In the genomic region with DNA sequence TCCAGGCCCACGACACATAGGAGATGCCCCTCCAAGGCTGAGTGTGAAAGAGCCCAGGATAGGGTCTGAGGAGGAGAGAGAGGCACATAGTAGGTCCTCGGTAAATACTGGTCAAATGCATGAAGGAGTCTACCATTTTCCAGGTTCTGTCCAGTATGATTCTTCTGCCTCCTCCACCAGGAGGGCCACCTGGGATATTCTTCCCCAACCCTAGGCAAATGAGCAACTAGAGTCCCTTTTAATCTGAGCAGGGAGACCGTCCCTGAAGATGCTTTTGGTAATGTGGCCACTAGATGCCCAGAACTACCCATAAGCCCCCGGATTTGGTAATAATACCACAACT, we compare ENCODE assay signal across 20 cellular contexts. TPM values are rescaled to one million over a fixed set of nuclear protein-coding genes. Genes with fewer than 3 reads are reported as not detected.
DNase-seq lines count a peak whose midpoint lies in the region; ATAC-seq and TF ChIP-seq lines count a peak whose summit lies in the region.
"Had no signal": no experiment of that assay in that cellular context is flagged by ENCODE, and none has a peak within 500 bp of the region (broad histone marks: within the 10 kb centered on the region; RNA-seq: fewer than 3 reads in every experiment).

No MANE protein-coding gene starts in this region.

- H3K36me3 ChIP-seq in left ventricle myocardium inferior (peaks cover 2% of the 10 kb centered on the region), trophoblast cell (ENCODE audit: control insufficient read depth in 1 of 2, insufficient read depth in 2 of 2, low read length in 2 of 2) (peaks cover 10 to 21% of the 10 kb centered on the region in 2 experiments), vagina (no peaks in the 10 kb centered on the region)
- H3K36me3 ChIP-seq: BLaER1 treated with 17β-estradiol and CSF1 and Interleukin-3, amounts not matched to agents 10 nM and 100 nM; colonic mucosa; MG63; ovary; upper lobe of right lung had no signal

- H2BK5ac ChIP-seq in trophoblast cell (ENCODE audit: low read depth, low read length, poor library complexity), result no peak overlapping the region

- H3K4me2 ChIP-seq in trophoblast cell (ENCODE audit: low read length), result no peak overlapping the region

- intact Hi-C loops in left ventricle myocardium inferior (cut with micrococcal nuclease), result loop anchor here (10.0 kb wide), 2 partner anchors 63 to 67 kb away; no protein-coding TSS in a partner anchor
- intact Hi-C loops in left ventricle myocardium superior (cut with micrococcal nuclease), result loop anchor here (10.0 kb wide), 2 partner anchors 57 to 63 kb away; no protein-coding TSS in a partner anchor
- intact Hi-C loops in dorsolateral prefrontal cortex (cut with DNase I), result no loop called here
- intact Hi-C loops in vagina (cut with DNase I), result loop anchor here (10.0 kb wide), 1 partner anchor 77 kb away; the partner anchor contains the start of gene RPL3

- no peak overlapping the region for H4K12ac ChIP-seq in trophoblast cell (ENCODE audit: low read depth, low read length)

- no peaks in the 10 kb centered on the region for H3K9me3 ChIP-seq in left ventricle myocardium inferior (replicated peaks)
- H3K9me3 ChIP-seq in trophoblast cell (ENCODE audit: insufficient read depth, low read depth, low read length), result no peaks in the 10 kb centered on the region
- no peaks in the 10 kb centered on the region for H3K9me3 ChIP-seq in vagina
- H3K9me3 ChIP-seq: BLaER1 treated with 17β-estradiol and CSF1 and Interleukin-3, amounts not matched to agents 10 nM and 100 nM; colonic mucosa; MG63; ovary; upper lobe of right lung had no signal

- H3K18ac ChIP-seq in trophoblast cell (ENCODE audit: low read length), result peak overlapping the region; percentile 49

- ATAC-seq in left ventricle myocardium superior, result no peak
- ATAC-seq in HG03565 (IDR thresholded peaks at IDR 0.05; ENCODE audit: unreplicated experiment), result no peak

- H3K4me3 ChIP-seq in left ventricle myocardium inferior (peak overlapping the region; percentile 82), dorsolateral prefrontal cortex (peak overlapping the region in 4 of 59 donors; percentile 3 to 31 (median 20)), trophoblast cell (ENCODE audit: low read depth, low read length) (no peak overlapping the region), vagina (no peak overlapping the region)
- H3K4me3 ChIP-seq: BLaER1 treated with 17β-estradiol and CSF1 and Interleukin-3, amounts not matched to agents 10 nM and 100 nM; colonic mucosa; lung; MG63; ovary; upper lobe of right lung had no signal

- no peak overlapping the region for H4K8ac ChIP-seq in trophoblast cell (ENCODE audit: low read depth, low read length)

- H3K4me1 ChIP-seq in left ventricle myocardium inferior, result peaks cover 98% of the 10 kb centered on the region
- peaks cover 48 to 57% of the 10 kb centered on the region in 2 experiments for H3K4me1 ChIP-seq in trophoblast cell (ENCODE audit: control insufficient read depth in 1 of 2, insufficient read depth in 2 of 2, low read length in 2 of 2)
- H3K4me1 ChIP-seq in vagina, result peaks cover 88% of the 10 kb centered on the region

- H2BK12ac ChIP-seq in trophoblast cell (ENCODE audit: low read length), result no peak overlapping the region

- TF ChIP-seq CTCF in left ventricle myocardium inferior (IDR thresholded peaks at IDR 0.05; ENCODE audit: borderline replicate concordance) (no peak), dorsolateral prefrontal cortex (IDR thresholded peaks at IDR 0.05 in 54 of 56, conservative IDR thresholded peaks at IDR 0.05 in 2 of 56; ENCODE audit: low read depth in 1 of 56, partially characterized antibody in 56 of 56) (no peak), vagina (IDR thresholded peaks at IDR 0.05) (no peak)

- H3K23ac ChIP-seq in trophoblast cell (ENCODE audit: low read length), result no peak overlapping the region

- H2AFZ ChIP-seq in trophoblast cell (ENCODE audit: insufficient read depth, low read length, poor library complexity), result no peak overlapping the region

- H3K27me3 ChIP-seq in left ventricle myocardium inferior (ENCODE audit: low read depth) (no peaks in the 10 kb centered on the region), dorsolateral prefrontal cortex (peaks cover 0 to 12% (median 0%) of the 10 kb centered on the region in 45 donors), trophoblast cell (ENCODE audit: insufficient read depth, low read length) (no peaks in the 10 kb centered on the region), vagina (no peaks in the 10 kb centered on the region)
- H3K27me3 ChIP-seq: ovary, upper lobe of right lung had no signal

- peaks cover 27% of the 10 kb centered on the region for H3K79me2 ChIP-seq in trophoblast cell (ENCODE audit: control insufficient read depth, insufficient read depth, low read length, poor library complexity)

- no peak overlapping the region for H2AK5ac ChIP-seq in trophoblast cell (ENCODE audit: low read length)

- H3K79me1 ChIP-seq in trophoblast cell (ENCODE audit: low read length), result peaks cover 64% of the 10 kb centered on the region

- no peak overlapping the region for H2BK120ac ChIP-seq in trophoblast cell (ENCODE audit: insufficient read depth, low read length, poor library complexity)

- no CpG with 5 or more reads among the region's 4 CpGs for WGBS in trophoblast cell (ENCODE audit: extremely low coverage, insufficient coverage, insufficient read length)

- peak overlapping the region; percentile 23 for H4K91ac ChIP-seq in trophoblast cell (ENCODE audit: low read depth, low read length)

- no peak for TF ChIP-seq POLR2A in vagina (IDR thresholded peaks at IDR 0.05)

- no peak for DNase-seq in left ventricle myocardium inferior
- DNase-seq in left ventricle myocardium superior, result no peak
- DNase-seq in dorsolateral prefrontal cortex, result no peak
- DNase-seq in trophoblast cell, result no peak
- no peak for DNase-seq in vagina (ENCODE audit: extremely low spot score in 2 of 2)
- no peak for DNase-seq in RKO (ENCODE audit: low spot score)
- DNase-seq in iPS-NIHi7 (ENCODE audit: extremely low spot score), result no peak
- DNase-seq: activated CD4-positive, alpha-beta T cell treated with anti-CD3 and anti-CD28 coated beads, Interleukin-2, amount 10 ng/mL, durations not matched to agents 7 days and 5 days; activated naive CD8-positive, alpha-beta T cell treated with anti-CD3 and anti-CD28 coated beads, Interleukin-2, amount 10 ng/mL, durations not matched to agents 7 days and 5 days; HCEC 1CT; MG63; NCI-H1436 treated with DMSO at 0.1 percent for 48 hours; NCI-H524 treated with DMSO at 0.1 percent for 48 hours; ovary; SHP77; upper lobe of right lung had no signal

- H3K4ac ChIP-seq in trophoblast cell (ENCODE audit: low read depth, low read length), result peak overlapping the region; percentile 23

- H3K14ac ChIP-seq in trophoblast cell (ENCODE audit: low read length), result no peak overlapping the region

- H3K9ac ChIP-seq in trophoblast cell (ENCODE audit: low read length), result no peak overlapping the region
- H3K9ac ChIP-seq: BLaER1 treated with 17β-estradiol and CSF1 and Interleukin-3, amounts not matched to agents 10 nM and 100 nM had no signal

- H3K27ac ChIP-seq in left ventricle myocardium inferior (replicated peaks) (peak overlapping the region; percentile 97), dorsolateral prefrontal cortex (peak overlapping the region in 34 of 59 donors; percentile 10 to 81 (median 50)), trophoblast cell (ENCODE audit: low read depth, low read length) (no peak overlapping the region), vagina (peak overlapping the region; percentile 61)
- H3K27ac ChIP-seq: BLaER1 treated with 17β-estradiol and CSF1 and Interleukin-3, amounts not matched to agents 10 nM and 100 nM; colonic mucosa; ovary had no signal

RNA-seq across cellular contexts. Expression of gene PDGFB, which starts 6.7 kb away (rescaled TPM):
- 17.2 TPM for total RNA-seq in left ventricle myocardium inferior
- total RNA-seq in left ventricle myocardium superior, result 19.9 TPM
- total RNA-seq in dorsolateral prefrontal cortex, result 10 to 100 TPM in 111 of 120 experiments, 1 to 10 TPM in 9; 5.1 to 28.8 (median 16.2) TPM
- polyA plus RNA-seq in trophoblast cell (2013), result 16.2 and 16.3 TPM in 2 replicates
- total RNA-seq in vagina, result 4.7 TPM

Comparison
In these comparisons a context has a peak if more than half of its experiments do, and no peak if none do; other contexts are left out.
1. intact Hi-C loops: an anchor here in left ventricle myocardium inferior (10.0 kb wide), left ventricle myocardium superior (10.0 kb wide) and vagina (10.0 kb wide); none called in dorsolateral prefrontal cortex.